In genomic region chr3:179037361-179037760, GRCh38 we compare ENCODE assay signal across 1 cellular context.
TF ChIP-seq lines count a peak whose summit lies in the region.

No MANE protein-coding gene starts in this region.

TF ChIP-seq in GM23338, 12 proteins besides CTCF, POLR2A, EP300 and RAD21 (continued from another document):
- TF ChIP-seq ZNF462 (CRISPR knock-in tag; IDR thresholded peaks at IDR 0.05) (no peak), POLR2AphosphoS5 (IDR thresholded peaks at IDR 0.05; ENCODE audit: low read depth) (no peak), REST (IDR thresholded peaks at IDR 0.05; ENCODE audit: unreplicated experiment) (no peak), STAT1 (IDR thresholded peaks at IDR 0.05; ENCODE audit: unreplicated experiment) (no peak), ZNF331 (CRISPR knock-in tag; IDR thresholded peaks at IDR 0.05; ENCODE audit: low read depth) (no peak)
